In the genomic region with DNA sequence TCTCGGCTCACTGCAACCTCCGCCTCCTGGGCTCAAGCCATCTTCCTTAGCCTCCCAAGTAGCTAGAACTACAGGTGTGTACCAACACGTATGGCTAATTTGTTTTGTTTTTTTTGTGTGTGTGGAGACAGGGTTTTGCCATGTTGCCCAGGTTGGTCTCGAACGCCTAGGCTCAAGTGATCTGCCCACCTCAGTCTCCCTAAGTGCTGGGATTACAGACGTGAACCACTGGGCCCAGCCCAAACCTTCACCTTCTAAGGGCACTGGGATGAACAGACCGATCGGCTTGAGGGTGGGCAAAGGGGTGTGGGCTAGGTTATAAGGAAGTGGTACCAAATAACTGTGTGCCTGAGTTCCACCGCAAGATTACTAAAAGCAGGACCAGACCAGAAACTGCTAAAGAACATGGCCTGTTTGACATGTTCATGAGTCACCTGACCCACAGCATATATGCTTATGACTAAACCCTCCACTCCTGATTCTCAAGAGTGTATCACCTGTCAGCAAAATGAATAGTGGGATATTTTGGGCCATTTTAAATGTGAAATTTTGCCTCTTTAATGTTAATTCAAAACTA, we compare ENCODE assay signal across 5 cellular contexts.
DNase-seq lines count a peak whose midpoint lies in the region; ATAC-seq lines count a peak whose summit lies in the region.
"Had no signal": no experiment of that assay in that cellular context is flagged by ENCODE, and none has a peak within 500 bp of the region (broad histone marks: within the 10 kb centered on the region; RNA-seq: fewer than 3 reads in every experiment).

No MANE protein-coding gene starts in this region.

- peaks cover 77% of the 10 kb centered on the region for H3K36me3 Mint-ChIP-seq in activated T-cell treated with anti-CD3 and anti-CD28 coated beads, Interleukin-2, amount 50 U/mL, for 24 hours (ENCODE audit: low read depth)

- no peaks in the 10 kb centered on the region for H3K27me3 Mint-ChIP-seq in activated T-cell treated with anti-CD3 and anti-CD28 coated beads, Interleukin-2, amount 50 U/mL, for 24 hours

- ATAC-seq in stimulated activated naive CD8-positive, alpha-beta T cell treated with anti-CD3 and anti-CD28 coated beads, Interleukin-15, Interleukin-2, amounts not matched to agents 100 U/mL and 50 U/mL, for 24 hours: peak; percentile 88

- H3K9me3 Mint-ChIP-seq in activated T-cell treated with anti-CD3 and anti-CD28 coated beads, Interleukin-2, amount 50 U/mL, for 24 hours: no peaks in the 10 kb centered on the region

- peak; percentile 48 for DNase-seq in activated T-cell treated with anti-CD3 and anti-CD28 coated beads, Interleukin-2, amount 50 U/mL, for 24 hours
- DNase-seq in activated T-cell treated with anti-CD3 and anti-CD28 coated beads, Interleukin-2, amount 50 U/mL, for 1 hour: no peak
- no peak for DNase-seq in stimulated activated naive CD8-positive, alpha-beta T cell treated with anti-CD3 and anti-CD28 coated beads, Interleukin-15, Interleukin-2, amounts not matched to agents 100 U/mL and 50 U/mL, for 24 hours
- no peak for DNase-seq in NCI-H69 (lab: John Stamatoyannopoulos, UW)
- DNase-seq: cerebellar nuclear complex had no signal

- peaks cover 33% of the 10 kb centered on the region for H3K4me1 Mint-ChIP-seq in activated T-cell treated with anti-CD3 and anti-CD28 coated beads, Interleukin-2, amount 50 U/mL, for 24 hours (ENCODE audit: low read depth)

- H3K27ac Mint-ChIP-seq in activated T-cell treated with anti-CD3 and anti-CD28 coated beads, Interleukin-2, amount 50 U/mL, for 24 hours: peak overlapping the region; percentile 88

- H3K4me3 Mint-ChIP-seq in activated T-cell treated with anti-CD3 and anti-CD28 coated beads, Interleukin-2, amount 50 U/mL, for 24 hours: no peak overlapping the region
